ENCODE assay signal across 18 cellular contexts in the genomic region with DNA sequence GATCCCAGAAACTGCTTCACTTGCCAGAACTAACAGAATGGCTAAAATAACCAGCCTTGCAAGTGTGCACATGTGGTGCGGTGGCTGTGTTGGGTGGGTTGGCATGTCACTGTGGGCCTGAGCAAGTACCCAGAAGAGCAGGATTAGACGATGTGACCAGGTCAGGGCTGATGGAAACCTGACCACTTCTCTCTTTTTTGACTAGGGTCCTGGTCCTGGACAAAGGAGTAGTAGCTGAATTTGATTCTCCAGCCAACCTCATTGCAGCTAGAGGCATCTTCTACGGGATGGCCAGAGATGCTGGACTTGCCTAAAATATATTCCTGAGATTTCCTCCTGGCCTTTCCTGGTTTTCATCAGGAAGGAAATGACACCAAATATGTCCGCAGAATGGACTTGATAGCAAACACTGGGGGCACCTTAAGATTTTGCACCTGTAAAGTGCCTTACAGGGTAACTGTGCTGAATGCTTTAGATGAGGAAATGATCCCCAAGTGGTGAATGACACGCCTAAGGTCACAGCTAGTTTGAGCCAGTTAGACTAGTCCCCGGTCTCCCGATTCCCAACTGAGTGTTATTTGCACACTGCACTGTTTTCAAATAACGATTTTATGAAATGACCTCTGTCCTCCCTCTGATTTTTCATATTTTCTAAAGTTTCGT. TPM values are rescaled to one million over a fixed set of nuclear protein-coding genes. Genes with fewer than 3 reads are reported as not detected.
DNase-seq lines count a peak whose midpoint lies in the region; ATAC-seq and TF ChIP-seq lines count a peak whose summit lies in the region.
"Had no signal": no experiment of that assay in that cellular context is flagged by ENCODE, and none has a peak within 500 bp of the region (broad histone marks: within the 10 kb centered on the region; RNA-seq: fewer than 3 reads in every experiment).

No MANE protein-coding gene starts in this region.

- TF ChIP-seq CTCF in nephron (IDR thresholded peaks at IDR 0.05; ENCODE audit: unreplicated experiment in 3 of 3), result no peak

- H3K27me3 ChIP-seq in CD4-positive, CD25-positive, alpha-beta regulatory T cell (ENCODE audit: control insufficient read depth, insufficient read depth, low read length), result no peaks in the 10 kb centered on the region
- no peaks in the 10 kb centered on the region for H3K27me3 ChIP-seq in ectodermal cell (ENCODE audit: control insufficient read depth, insufficient read depth, low read length, poor library complexity, severe bottlenecking)
- H3K27me3 ChIP-seq: heart right ventricle had no signal

- H3K9me3 Mint-ChIP-seq in CD4-positive, CD25-positive, alpha-beta regulatory T cell, result no peaks in the 10 kb centered on the region
- no peaks in the 10 kb centered on the region for H3K9me3 Mint-ChIP-seq in nephron
- H3K9me3 Mint-ChIP-seq: activated naive CD8-positive, alpha-beta T cell treated with anti-CD3 and anti-CD28 coated beads, Interleukin-2, amount 10 ng/mL, durations not matched to agents 7 days and 5 days; T-cell had no signal

- peaks cover 30% of the 10 kb centered on the region for H3K36me3 ChIP-seq in CD4-positive, CD25-positive, alpha-beta regulatory T cell (ENCODE audit: control insufficient read depth, insufficient read depth, low read length)
- peaks cover 7% of the 10 kb centered on the region for H3K36me3 ChIP-seq in ectodermal cell (ENCODE audit: control insufficient read depth, insufficient read depth, low read length)

- H3K4me3 ChIP-seq in CD4-positive, CD25-positive, alpha-beta regulatory T cell (ENCODE audit: low read depth, low read length), result no peak overlapping the region
- H3K4me3 ChIP-seq in ectodermal cell (ENCODE audit: insufficient read depth, low read depth, low read length), result no peak overlapping the region
- H3K4me3 ChIP-seq: heart right ventricle, left lung had no signal

- no peaks in the 10 kb centered on the region for H3K9me3 ChIP-seq in CD4-positive, CD25-positive, alpha-beta regulatory T cell (ENCODE audit: control insufficient read depth in 2 of 2, low read length in 2 of 2)
- no peaks in the 10 kb centered on the region for H3K9me3 ChIP-seq in ectodermal cell (ENCODE audit: control insufficient read depth, low read length)
- H3K9me3 ChIP-seq: heart right ventricle, left lung had no signal

- H3K4me1 ChIP-seq in CD4-positive, CD25-positive, alpha-beta regulatory T cell (ENCODE audit: control insufficient read depth, insufficient read depth, low read length, poor library complexity, severe bottlenecking), result no peaks in the 10 kb centered on the region
- H3K4me1 ChIP-seq in ectodermal cell (ENCODE audit: control insufficient read depth, insufficient read depth, low read length), result peaks cover 48% of the 10 kb centered on the region

- DNase-seq in CD4-positive, CD25-positive, alpha-beta regulatory T cell, result no peak
- DNase-seq in MV-4-11 (lab: John Stamatoyannopoulos, UW) (peak; percentile 67), DMS153 (lab: John Stamatoyannopoulos, UW) (no peak), KBM-7 (no peak)
- DNase-seq: activated CD4-positive, alpha-beta T cell treated with anti-CD3 and anti-CD28 coated beads for 4 hours; activated naive CD8-positive, alpha-beta T cell treated with anti-CD3 and anti-CD28 coated beads, Interleukin-2, amount 10 ng/mL, durations not matched to agents 7 days and 5 days; activated T-cell treated with anti-CD3 and anti-CD28 coated beads for 4 hours; heart right ventricle; left lung; NCI-H146; NCI-H510A treated with DMSO at 0.1 percent for 48 hours; stimulated activated naive CD4-positive, alpha-beta T cell treated with Interleukin-2 at 50 U/mL for 16 hours; T-cell had no signal

- 88 to 90% methylated on average over 9 of the region's 9 CpGs for WGBS in ectodermal cell, 2 experiments

- peaks cover 7% of the 10 kb centered on the region for H3K27me3 Mint-ChIP-seq in CD4-positive, CD25-positive, alpha-beta regulatory T cell
- peaks cover 3% of the 10 kb centered on the region for H3K27me3 Mint-ChIP-seq in nephron (ENCODE audit: low read depth)
- H3K27me3 Mint-ChIP-seq: activated naive CD8-positive, alpha-beta T cell treated with anti-CD3 and anti-CD28 coated beads, Interleukin-2, amount 10 ng/mL, durations not matched to agents 7 days and 5 days had no signal

- peak overlapping the region in 2 of 3 donors; percentile 3 to 27 for H3K27ac Mint-ChIP-seq in CD4-positive, CD25-positive, alpha-beta regulatory T cell
- peak overlapping the region; percentile 76 to 90 (median 79) for H3K27ac Mint-ChIP-seq in nephron
- H3K27ac Mint-ChIP-seq: activated naive CD8-positive, alpha-beta T cell treated with anti-CD3 and anti-CD28 coated beads, Interleukin-2, amount 10 ng/mL, durations not matched to agents 7 days and 5 days had no signal

- peaks cover 2 to 4% (median 3%) of the 10 kb centered on the region in 4 donors for H3K4me1 Mint-ChIP-seq in CD4-positive, CD25-positive, alpha-beta regulatory T cell
- H3K4me1 Mint-ChIP-seq in nephron, result peaks cover 58% of the 10 kb centered on the region

- no peak for ATAC-seq in CD4-positive, CD25-positive, alpha-beta regulatory T cell (ENCODE audit: low read depth in 2 of 2)
- no peak for ATAC-seq in GM18909 (IDR thresholded peaks at IDR 0.05; ENCODE audit: poor library complexity, unreplicated experiment)
- no peak for ATAC-seq in HG02678 (IDR thresholded peaks at IDR 0.05; ENCODE audit: unreplicated experiment)
- ATAC-seq: heart right ventricle, T-cell had no signal

- no peak overlapping the region for H3K27ac ChIP-seq in CD4-positive, CD25-positive, alpha-beta regulatory T cell (ENCODE audit: insufficient read depth, low read length, poor library complexity, severe bottlenecking)
- H3K27ac ChIP-seq in ectodermal cell (ENCODE audit: insufficient read depth, low read depth, low read length, poor library complexity, severe bottlenecking), result peak overlapping the region; percentile 93
- H3K27ac ChIP-seq: epithelial cell of prostate, heart right ventricle had no signal

- peaks cover 12% of the 10 kb centered on the region for H3K36me3 Mint-ChIP-seq in CD4-positive, CD25-positive, alpha-beta regulatory T cell
- H3K36me3 Mint-ChIP-seq in nephron (ENCODE audit: low read depth), result peaks cover 25% of the 10 kb centered on the region

- H3K4me3 Mint-ChIP-seq in CD4-positive, CD25-positive, alpha-beta regulatory T cell, result no peak overlapping the region
- no peak overlapping the region for H3K4me3 Mint-ChIP-seq in nephron
- H3K4me3 Mint-ChIP-seq: activated naive CD8-positive, alpha-beta T cell treated with anti-CD3 and anti-CD28 coated beads, Interleukin-2, amount 10 ng/mL, durations not matched to agents 7 days and 5 days; T-cell had no signal

- in situ Hi-C loops in KBM-7 (cut with MboI; ENCODE audit: low pct_unique_long_range_greater_than_20kb, low sequenced_read_pairs), result no loop called here

RNA-seq across cellular contexts. Expression of gene ANKRD40, which starts 16.7 kb away (rescaled TPM):
- total RNA-seq in CD4-positive, CD25-positive, alpha-beta regulatory T cell, result 24.0 TPM
- polyA plus RNA-seq in CD4-positive, CD25-positive, alpha-beta regulatory T cell, result 1 to 10 TPM; 3.8 to 5.7 (median 4.5) TPM
- 57.5 TPM for polyA plus RNA-seq in ectodermal cell (2013, experiment 1 of 4)
- 59.3 TPM for polyA plus RNA-seq in ectodermal cell (2013, experiment 2 of 4)
- 41.8 TPM for polyA plus RNA-seq in ectodermal cell (2013, experiment 3 of 4)
- 46.9 TPM for polyA plus RNA-seq in ectodermal cell (2013, experiment 4 of 4)

RNA-seq across cellular contexts. Expression of gene LUC7L3, which starts 28.4 kb away (rescaled TPM):
- total RNA-seq in CD4-positive, CD25-positive, alpha-beta regulatory T cell, result 143 TPM
- 10 to 100 TPM; 44.9 to 54.0 (median 48.9) TPM for polyA plus RNA-seq in CD4-positive, CD25-positive, alpha-beta regulatory T cell
- 340 TPM for polyA plus RNA-seq in ectodermal cell (2013, experiment 1 of 4)
- polyA plus RNA-seq in ectodermal cell (2013, experiment 2 of 4), result 365 TPM
- 276 TPM for polyA plus RNA-seq in ectodermal cell (2013, experiment 3 of 4)
- polyA plus RNA-seq in ectodermal cell (2013, experiment 4 of 4), result 347 TPM

RNA-seq across cellular contexts. Expression of gene ABCC3, which starts 56.3 kb away (rescaled TPM):
- total RNA-seq in CD4-positive, CD25-positive, alpha-beta regulatory T cell, result 3.3 TPM
- polyA plus RNA-seq in CD4-positive, CD25-positive, alpha-beta regulatory T cell, result under 1 TPM in 1 of 4 donors, not detected in 3; 0.02 TPM
- 0.28 TPM for polyA plus RNA-seq in ectodermal cell (2013, experiment 1 of 4)
- 0.21 TPM for polyA plus RNA-seq in ectodermal cell (2013, experiment 2 of 4)
- 0.96 TPM for polyA plus RNA-seq in ectodermal cell (2013, experiment 3 of 4)
- 0.45 TPM for polyA plus RNA-seq in ectodermal cell (2013, experiment 4 of 4)
